Comparison of ENCODE assay signal across 1 cellular context in the genomic region with DNA sequence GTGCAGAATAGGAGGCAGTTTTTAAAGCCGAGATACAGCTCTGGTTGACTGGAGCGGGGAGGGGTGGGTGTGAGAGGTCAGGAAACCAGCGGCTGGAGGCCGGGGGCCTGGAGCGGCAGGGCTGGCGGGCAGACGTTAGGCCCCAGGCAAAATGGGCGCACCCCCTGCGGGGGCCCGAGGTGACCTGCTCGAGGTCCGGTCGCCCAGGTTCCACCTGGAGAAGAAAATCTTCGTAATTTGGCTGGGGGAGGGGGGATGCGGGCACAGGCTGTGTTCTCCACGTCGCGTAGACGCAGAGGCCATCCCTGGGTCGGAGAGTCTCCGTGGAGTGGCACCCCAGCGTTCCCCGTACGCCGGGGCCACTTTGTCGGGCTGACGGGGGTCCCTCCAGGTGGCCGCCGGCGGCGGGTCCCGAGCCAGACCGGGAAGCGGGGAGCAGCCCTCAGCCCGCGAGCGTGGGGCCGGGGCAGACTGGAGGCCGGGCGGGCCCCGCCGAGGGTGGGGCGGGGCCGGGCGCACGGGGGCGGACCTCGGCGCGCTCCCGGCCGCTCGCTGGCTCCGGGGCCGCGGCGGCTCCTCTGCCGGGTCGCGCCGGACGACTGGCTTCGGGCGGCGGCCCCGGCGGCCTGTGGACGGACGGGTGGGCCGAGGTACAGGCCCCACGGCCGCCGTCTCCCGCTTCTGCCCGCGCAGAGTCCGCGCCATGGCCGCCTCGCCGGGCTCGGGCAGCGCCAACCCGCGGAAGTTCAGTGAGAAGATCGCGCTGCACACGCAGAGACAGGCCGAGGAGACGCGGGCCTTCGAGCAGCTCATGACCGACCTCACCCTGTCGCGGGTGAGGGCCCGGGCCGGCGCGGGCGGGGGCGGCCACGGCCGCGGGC.
TF ChIP-seq lines count a peak whose summit lies in the region.

A gene with protein sequence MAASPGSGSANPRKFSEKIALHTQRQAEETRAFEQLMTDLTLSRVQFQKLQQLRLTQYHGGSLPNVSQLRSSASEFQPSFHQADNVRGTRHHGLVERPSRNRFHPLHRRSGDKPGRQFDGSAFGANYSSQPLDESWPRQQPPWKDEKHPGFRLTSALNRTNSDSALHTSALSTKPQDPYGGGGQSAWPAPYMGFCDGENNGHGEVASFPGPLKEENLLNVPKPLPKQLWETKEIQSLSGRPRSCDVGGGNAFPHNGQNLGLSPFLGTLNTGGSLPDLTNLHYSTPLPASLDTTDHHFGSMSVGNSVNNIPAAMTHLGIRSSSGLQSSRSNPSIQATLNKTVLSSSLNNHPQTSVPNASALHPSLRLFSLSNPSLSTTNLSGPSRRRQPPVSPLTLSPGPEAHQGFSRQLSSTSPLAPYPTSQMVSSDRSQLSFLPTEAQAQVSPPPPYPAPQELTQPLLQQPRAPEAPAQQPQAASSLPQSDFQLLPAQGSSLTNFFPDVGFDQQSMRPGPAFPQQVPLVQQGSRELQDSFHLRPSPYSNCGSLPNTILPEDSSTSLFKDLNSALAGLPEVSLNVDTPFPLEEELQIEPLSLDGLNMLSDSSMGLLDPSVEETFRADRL (plus strand): TSS at position 555 of the 881 bp plus-strand sequence. CDS start 149 bp downstream, at position 704.

TF ChIP-seq in A549, 52 proteins besides CTCF, POLR2A, EP300 and RAD21 (continued from another document):
- TF ChIP-seq, protein P1, sequence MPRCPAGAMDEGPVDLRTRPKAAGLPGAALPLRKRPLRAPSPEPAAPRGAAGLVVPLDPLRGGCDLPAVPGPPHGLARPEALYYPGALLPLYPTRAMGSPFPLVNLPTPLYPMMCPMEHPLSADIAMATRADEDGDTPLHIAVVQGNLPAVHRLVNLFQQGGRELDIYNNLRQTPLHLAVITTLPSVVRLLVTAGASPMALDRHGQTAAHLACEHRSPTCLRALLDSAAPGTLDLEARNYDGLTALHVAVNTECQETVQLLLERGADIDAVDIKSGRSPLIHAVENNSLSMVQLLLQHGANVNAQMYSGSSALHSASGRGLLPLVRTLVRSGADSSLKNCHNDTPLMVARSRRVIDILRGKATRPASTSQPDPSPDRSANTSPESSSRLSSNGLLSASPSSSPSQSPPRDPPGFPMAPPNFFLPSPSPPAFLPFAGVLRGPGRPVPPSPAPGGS (IDR thresholded peaks at IDR 0.05), result peak; percentile 79; the same call in 2 of the 3 replicates
- TF ChIP-seq SREBF2 (IDR thresholded peaks at IDR 0.05) (no peak), MAZ (IDR thresholded peaks at IDR 0.05; ENCODE audit: borderline replicate concordance, low read depth, low read length) (no peak), TP53 (CRISPR knock-in tag; IDR thresholded peaks at IDR 0.05) (no peak), PHF8 (IDR thresholded peaks at IDR 0.05; ENCODE audit: borderline replicate concordance, low read depth) (peak; percentile 74), GATA3 (IDR thresholded peaks at IDR 0.05; ENCODE audit: borderline replicate concordance) (no peak)
- TF ChIP-seq, protein P2, sequence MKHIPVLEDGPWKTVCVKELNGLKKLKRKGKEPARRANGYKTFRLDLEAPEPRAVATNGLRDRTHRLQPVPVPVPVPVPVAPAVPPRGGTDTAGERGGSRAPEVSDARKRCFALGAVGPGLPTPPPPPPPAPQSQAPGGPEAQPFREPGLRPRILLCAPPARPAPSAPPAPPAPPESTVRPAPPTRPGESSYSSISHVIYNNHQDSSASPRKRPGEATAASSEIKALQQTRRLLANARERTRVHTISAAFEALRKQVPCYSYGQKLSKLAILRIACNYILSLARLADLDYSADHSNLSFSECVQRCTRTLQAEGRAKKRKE (CRISPR knock-in tag; IDR thresholded peaks at IDR 0.05; ENCODE audit: low read depth), result no peak
- TF ChIP-seq, protein P3, sequence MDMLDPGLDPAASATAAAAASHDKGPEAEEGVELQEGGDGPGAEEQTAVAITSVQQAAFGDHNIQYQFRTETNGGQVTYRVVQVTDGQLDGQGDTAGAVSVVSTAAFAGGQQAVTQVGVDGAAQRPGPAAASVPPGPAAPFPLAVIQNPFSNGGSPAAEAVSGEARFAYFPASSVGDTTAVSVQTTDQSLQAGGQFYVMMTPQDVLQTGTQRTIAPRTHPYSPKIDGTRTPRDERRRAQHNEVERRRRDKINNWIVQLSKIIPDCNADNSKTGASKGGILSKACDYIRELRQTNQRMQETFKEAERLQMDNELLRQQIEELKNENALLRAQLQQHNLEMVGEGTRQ (IDR thresholded peaks at IDR 0.05), result no peak
